ENCODE assay signal across 13 cellular contexts in the genomic region with DNA sequence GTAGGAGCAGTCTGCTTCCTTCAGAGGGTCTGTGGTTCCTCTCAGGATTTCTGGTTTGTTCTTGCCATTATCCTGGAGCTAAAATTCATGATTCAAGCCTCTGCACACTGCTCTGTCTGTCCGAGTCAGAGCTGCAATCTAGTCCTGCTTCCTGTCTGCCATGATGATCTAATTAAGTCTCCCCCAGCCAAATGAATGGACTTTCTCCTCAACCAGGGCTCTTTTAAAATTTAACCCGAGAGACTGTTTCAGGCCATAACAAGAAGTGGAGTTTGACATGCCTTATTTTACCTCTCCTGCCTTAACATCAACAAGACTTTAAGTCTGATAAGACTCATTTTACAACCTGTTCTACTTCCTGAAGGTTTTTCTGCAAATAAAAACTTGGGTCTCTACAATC.
"Had no signal": no experiment of that assay in that cellular context is flagged by ENCODE, and none has a peak within 500 bp of the region (broad histone marks: within the 10 kb centered on the region; RNA-seq: fewer than 3 reads in every experiment).

No MANE protein-coding gene starts in this region.

- H3K36me3 ChIP-seq: esophagus squamous epithelium, neutrophil, stomach, thoracic aorta had no signal

- FAIRE-seq: kidney had no signal

- H3K4me3 ChIP-seq: esophagus squamous epithelium, stomach, thoracic aorta had no signal

- H3K27ac ChIP-seq: esophagus squamous epithelium, neutrophil, stomach, thoracic aorta had no signal

- H3K27me3 ChIP-seq: esophagus squamous epithelium, neutrophil, stomach had no signal

- H3K4me1 ChIP-seq: esophagus squamous epithelium, stomach had no signal

- ATAC-seq: natural killer cell treated with Interleukin-12 subunit alpha and Interleukin-12 subunit beta and Interleukin-15 and Interleukin-18, amount 100 ng/mL, for 72 hours; sciatic nerve had no signal

- H3K9me3 ChIP-seq: thoracic aorta had no signal

- DNase-seq: dermis blood vessel endothelial cell; esophagus squamous epithelium; kidney; posterior cingulate gyrus; stimulated activated CD4-positive, alpha-beta T cell treated with anti-CD3 and anti-CD28 coated beads, Interleukin-12 subunit alpha, Interleukin-12 subunit beta, amount 100 ng/mL, for 4 hours; stimulated activated naive CD4-positive, alpha-beta T cell; stomach; substantia nigra; trophoblast cell had no signal
